ENCODE assay signal across 21 cellular contexts in genomic region chr6:136351518-136352106, GRCh38.
A peak's percentile ranks its signal among the peaks of the same experiment; 100 is the strongest.
DNase-seq lines count a peak whose midpoint lies in the region; TF ChIP-seq lines count a peak whose summit lies in the region.
"Had no signal": no experiment of that assay in that cellular context is flagged by ENCODE, and none has a peak within 500 bp of the region (broad histone marks: within the 10 kb centered on the region; RNA-seq: fewer than 3 reads in every experiment).

No MANE protein-coding gene starts in this region.

- CTCF ChIA-PET in activated naive CD4-positive, alpha-beta T cell treated with anti-CD3 and anti-CD28 coated beads for 36 hours (lab: Charles Lee) = interaction anchor here (0.6 kb wide), 1 partner anchor 196 kb away, joined by 4 read pairs; no protein-coding TSS in a partner anchor
- CTCF ChIA-PET in CD4-positive, alpha-beta memory T cell (lab: Charles Lee; ENCODE audit: partially characterized antibody) = no interaction called here

- POLR2A ChIA-PET in CD4-positive, alpha-beta memory T cell (lab: Charles Lee; ENCODE audit: partially characterized antibody) = no interaction called here

- DNase-seq in NCI-H2081 (lab: John Stamatoyannopoulos, UW) (peak; percentile 26 to 76), NCI-H2081 treated with DMSO at 0.1 percent for 48 hours (lab: John Stamatoyannopoulos, UW) (no peak), NCI-H1417 (lab: John Stamatoyannopoulos, UW) (peak; percentile 2 to 92 (median 77)), nephron progenitor cell (no peak)
- no peak for DNase-seq in activated naive CD4-positive, alpha-beta T cell treated with anti-CD3 and anti-CD28 coated beads for 36 hours
- no peak for DNase-seq in activated naive CD4-positive, alpha-beta T cell (lab: John Stamatoyannopoulos, UW)
- DNase-seq in CD4-positive, alpha-beta memory T cell = no peak
- DNase-seq: 8988T; activated CD8-positive, alpha-beta T cell treated with anti-CD3 and anti-CD28 coated beads for 36 hours; DMS79 treated with DMSO at 0.1 percent for 48 hours; NCI-H1694 treated with DMSO at 0.1 percent for 48 hours; NK-92 treated with Interleukin-12 subunit alpha and Interleukin-12 subunit beta, amount 100 ng/mL, for 24 hours; psoas muscle; RPMI8226; spleen; T-helper 1 cell; tibial artery had no signal

- intact Hi-C loops in activated naive CD4-positive, alpha-beta T cell treated with anti-CD3 and anti-CD28 coated beads for 36 hours (cut with micrococcal nuclease) = no loop called here
- intact Hi-C loops in CD4-positive, alpha-beta memory T cell (cut with micrococcal nuclease) = no loop called here

- H3K4me3 ChIP-seq in CD4-positive, alpha-beta memory T cell (ENCODE audit: low read length in 2 of 2) = no peak overlapping the region
- H3K4me3 ChIP-seq: psoas muscle, spleen, tibial artery had no signal

- H3K4me1 Mint-ChIP-seq in brain (peaks cover 14% of the 10 kb centered on the region), nephron progenitor cell (peaks cover 19% of the 10 kb centered on the region)
- H3K4me1 Mint-ChIP-seq in activated naive CD4-positive, alpha-beta T cell treated with anti-CD3 and anti-CD28 coated beads for 36 hours (ENCODE audit: low read depth) = no peaks in the 10 kb centered on the region
- peaks cover 0 to 2% (median 0%) of the 10 kb centered on the region in 4 donors for H3K4me1 Mint-ChIP-seq in CD4-positive, alpha-beta memory T cell
- H3K4me1 Mint-ChIP-seq: central memory CD8-positive, alpha-beta T cell had no signal

- H3K36me3 Mint-ChIP-seq in brain (no peaks in the 10 kb centered on the region), nephron progenitor cell (ENCODE audit: low read depth) (no peaks in the 10 kb centered on the region)
- no peaks in the 10 kb centered on the region for H3K36me3 Mint-ChIP-seq in activated naive CD4-positive, alpha-beta T cell treated with anti-CD3 and anti-CD28 coated beads for 36 hours (ENCODE audit: low read depth)
- H3K36me3 Mint-ChIP-seq in CD4-positive, alpha-beta memory T cell = no peaks in the 10 kb centered on the region

- no peak for TF ChIP-seq CTCF in brain (conservative IDR thresholded peaks at IDR 0.05)
- no peak for TF ChIP-seq CTCF in nephron progenitor cell (IDR thresholded peaks at IDR 0.05)

- H3K27ac Mint-ChIP-seq in brain (peak overlapping the region in 4 of 5 experiments; percentile 14 to 65 (median 42)), nephron progenitor cell (peak overlapping the region; percentile 69)
- no peak overlapping the region for H3K27ac Mint-ChIP-seq in activated naive CD4-positive, alpha-beta T cell treated with anti-CD3 and anti-CD28 coated beads for 36 hours
- H3K27ac Mint-ChIP-seq in CD4-positive, alpha-beta memory T cell = no peak overlapping the region
- H3K27ac Mint-ChIP-seq: activated CD8-positive, alpha-beta T cell treated with anti-CD3 and anti-CD28 coated beads for 36 hours; activated T-helper 1 cell treated with anti-CD3 and anti-CD28 coated beads, Interleukin-12 subunit alpha, Interleukin-12 subunit beta, Interleukin-2, Interleukin-4 antibody, amounts not matched to agents 30 ng/mL and 10 ng/mL and 1 ng/mL, durations not matched to agents 14 hours and 24 hours and 36 hours had no signal

- H3K4me3 Mint-ChIP-seq in brain (no peak overlapping the region), nephron progenitor cell (no peak overlapping the region)
- no peak overlapping the region for H3K4me3 Mint-ChIP-seq in activated naive CD4-positive, alpha-beta T cell treated with anti-CD3 and anti-CD28 coated beads for 36 hours
- no peak overlapping the region for H3K4me3 Mint-ChIP-seq in CD4-positive, alpha-beta memory T cell
- H3K4me3 Mint-ChIP-seq: activated CD8-positive, alpha-beta T cell treated with anti-CD3 and anti-CD28 coated beads for 36 hours; activated T-helper 1 cell treated with anti-CD3 and anti-CD28 coated beads, Interleukin-12 subunit alpha, Interleukin-12 subunit beta, Interleukin-2, Interleukin-4 antibody, amounts not matched to agents 30 ng/mL and 10 ng/mL and 1 ng/mL, durations not matched to agents 14 hours and 24 hours and 36 hours; central memory CD8-positive, alpha-beta T cell had no signal

- H3K36me3 ChIP-seq in CD4-positive, alpha-beta memory T cell (ENCODE audit: insufficient read depth, low read length) = no peaks in the 10 kb centered on the region
- H3K36me3 ChIP-seq: spleen had no signal

- H3K9me3 ChIP-seq in CD4-positive, alpha-beta memory T cell (ENCODE audit: control insufficient read depth in 1 of 2, low read length in 2 of 2) = no peaks in the 10 kb centered on the region
- H3K9me3 ChIP-seq: psoas muscle, spleen, tibial artery had no signal

- H3K9me3 Mint-ChIP-seq in brain (no peaks in the 10 kb centered on the region), nephron progenitor cell (no peaks in the 10 kb centered on the region)
- H3K9me3 Mint-ChIP-seq in activated naive CD4-positive, alpha-beta T cell treated with anti-CD3 and anti-CD28 coated beads for 36 hours = no peaks in the 10 kb centered on the region
- H3K9me3 Mint-ChIP-seq in CD4-positive, alpha-beta memory T cell = no peaks in the 10 kb centered on the region
- H3K9me3 Mint-ChIP-seq: activated CD8-positive, alpha-beta T cell treated with anti-CD3 and anti-CD28 coated beads for 36 hours; activated T-helper 1 cell treated with anti-CD3 and anti-CD28 coated beads, Interleukin-12 subunit alpha, Interleukin-12 subunit beta, Interleukin-2, Interleukin-4 antibody, amounts not matched to agents 30 ng/mL and 10 ng/mL and 1 ng/mL, durations not matched to agents 14 hours and 24 hours and 36 hours; central memory CD8-positive, alpha-beta T cell had no signal

- no peaks in the 10 kb centered on the region for H3K4me1 ChIP-seq in CD4-positive, alpha-beta memory T cell (ENCODE audit: insufficient read depth, low read length)
- H3K4me1 ChIP-seq: psoas muscle, spleen, tibial artery had no signal

- no peaks in the 10 kb centered on the region for H3K27me3 ChIP-seq in CD4-positive, alpha-beta memory T cell (ENCODE audit: insufficient read depth, low read length)
- H3K27me3 ChIP-seq: spleen, tibial artery had no signal

- H3K27me3 Mint-ChIP-seq in brain (no peaks in the 10 kb centered on the region), nephron progenitor cell (ENCODE audit: low read depth, poor library complexity) (peaks cover 5% of the 10 kb centered on the region)
- H3K27me3 Mint-ChIP-seq in activated naive CD4-positive, alpha-beta T cell treated with anti-CD3 and anti-CD28 coated beads for 36 hours (ENCODE audit: low read depth) = no peaks in the 10 kb centered on the region
- no peaks in the 10 kb centered on the region for H3K27me3 Mint-ChIP-seq in CD4-positive, alpha-beta memory T cell

- no peak overlapping the region for H3K27ac ChIP-seq in CD4-positive, alpha-beta memory T cell (ENCODE audit: low read depth, low read length)
- H3K27ac ChIP-seq: C4-2B, psoas muscle, spleen, tibial artery had no signal

Comparison
In these comparisons a context has a peak if more than half of its experiments do, and no peak if none do; other contexts are left out.
1. DNase-seq: peak in NCI-H2081 (2 of 2) and NCI-H1417 (3 of 3); none in NCI-H2081 treated with DMSO at 0.1 percent for 48 hours (single experiment), nephron progenitor cell (single experiment), activated naive CD4-positive, alpha-beta T cell treated with anti-CD3 and anti-CD28 coated beads for 36 hours (single experiment), activated naive CD4-positive, alpha-beta T cell (0 of 4) and CD4-positive, alpha-beta memory T cell (0 of 5).
2. H3K27ac Mint-ChIP-seq: peak in brain (4 of 5) and nephron progenitor cell (single experiment); none in activated naive CD4-positive, alpha-beta T cell treated with anti-CD3 and anti-CD28 coated beads for 36 hours (single experiment) and CD4-positive, alpha-beta memory T cell (0 of 7).